ENCODE assay signal across 8 cellular contexts in genomic region chr10:58282615-58283014, GRCh38. TPM values are rescaled to one million over a fixed set of nuclear protein-coding genes. Genes with fewer than 3 reads are reported as not detected.
A peak's percentile ranks its signal among the peaks of the same experiment; 100 is the strongest.
DNase-seq lines count a peak whose midpoint lies in the region; ATAC-seq and TF ChIP-seq lines count a peak whose summit lies in the region.

No MANE protein-coding gene starts in this region.

- H3K36me3 ChIP-seq in upper lobe of left lung, result peaks cover 0 to 7% (median 0%) of the 10 kb centered on the region in 4 donors
- peaks cover 3% of the 10 kb centered on the region for H3K36me3 ChIP-seq in suprapubic skin

- H3K36me3 Mint-ChIP-seq in activated naive CD8-positive, alpha-beta T cell treated with anti-CD3 and anti-CD28 coated beads, Interleukin-2, amount 10 ng/mL, durations not matched to agents 7 days and 5 days, result peaks cover 23% of the 10 kb centered on the region

- H3K27me3 Mint-ChIP-seq in activated naive CD8-positive, alpha-beta T cell treated with anti-CD3 and anti-CD28 coated beads, Interleukin-2, amount 10 ng/mL, durations not matched to agents 7 days and 5 days, result no peaks in the 10 kb centered on the region

- H3K4me1 ChIP-seq in upper lobe of left lung (peaks cover 0 to 9% (median 5%) of the 10 kb centered on the region in 4 donors), suprapubic skin (peaks cover 26% of the 10 kb centered on the region)

- H3K9me3 ChIP-seq in upper lobe of left lung (no peaks in the 10 kb centered on the region), suprapubic skin (no peaks in the 10 kb centered on the region)

- WGBS in upper lobe of left lung, 2 donors, result 32 to 38% methylated on average over 3 of the region's 3 CpGs
- 54% methylated on average over 3 of the region's 3 CpGs for WGBS in suprapubic skin

- H3K27ac ChIP-seq in upper lobe of left lung (peak overlapping the region in 2 of 4 donors; percentile 26 to 35), suprapubic skin (no peak overlapping the region)

- peaks cover 24% of the 10 kb centered on the region for H3K4me1 Mint-ChIP-seq in activated naive CD8-positive, alpha-beta T cell treated with anti-CD3 and anti-CD28 coated beads, Interleukin-2, amount 10 ng/mL, durations not matched to agents 7 days and 5 days

- peak overlapping the region; percentile 57 for H3K4me3 Mint-ChIP-seq in activated naive CD8-positive, alpha-beta T cell treated with anti-CD3 and anti-CD28 coated beads, Interleukin-2, amount 10 ng/mL, durations not matched to agents 7 days and 5 days

- POLR2A ChIA-PET in GM10248 (lab: Yijun Ruan, JAX), result no interaction called here
- POLR2A ChIA-PET in activated naive CD8-positive, alpha-beta T cell treated with anti-CD3 and anti-CD28 coated beads, Interleukin-2, amount 10 ng/mL, durations not matched to agents 7 days and 5 days (lab: Charles Lee), result interaction anchor here (0.9 kb wide), 1 partner anchor 13 kb away, joined by 4 read pairs; the partner anchor contains the start of gene CISD1

- ATAC-seq in GM21423 (IDR thresholded peaks at IDR 0.05; ENCODE audit: unreplicated experiment), result peak; percentile 99
- peak; percentile 97 for ATAC-seq in HG03521 (IDR thresholded peaks at IDR 0.05; ENCODE audit: unreplicated experiment)
- peak; percentile 91 for ATAC-seq in activated naive CD8-positive, alpha-beta T cell treated with anti-CD3 and anti-CD28 coated beads, Interleukin-2, amount 10 ng/mL, durations not matched to agents 7 days and 5 days (ENCODE audit: low read depth)
- ATAC-seq in upper lobe of left lung (ENCODE audit: low FRiP score in 2 of 2), result peak; percentile 57 to 67

- TF ChIP-seq EP300 in upper lobe of left lung (IDR thresholded peaks at IDR 0.05) (no peak), suprapubic skin (IDR thresholded peaks at IDR 0.05) (no peak)

- H3K27ac Mint-ChIP-seq in activated naive CD8-positive, alpha-beta T cell treated with anti-CD3 and anti-CD28 coated beads, Interleukin-2, amount 10 ng/mL, durations not matched to agents 7 days and 5 days, result peak overlapping the region; percentile 81

- H3K27me3 ChIP-seq in upper lobe of left lung (no peaks in the 10 kb centered on the region), suprapubic skin (no peaks in the 10 kb centered on the region)

- TF ChIP-seq CTCF in GM10248 (IDR thresholded peaks at IDR 0.05; ENCODE audit: control extremely low read depth, extremely low read depth, low read depth, missing control alignments) (no peak), upper lobe of left lung (IDR thresholded peaks at IDR 0.05) (no peak), suprapubic skin (IDR thresholded peaks at IDR 0.05) (no peak)

- DNase-seq in GM10248 (ENCODE audit: extremely low spot score) (peak; percentile 61), upper lobe of left lung (no peak), SHP77 treated with DMSO at 0.1 percent for 48 hours (lab: John Stamatoyannopoulos, UW) (no peak), putamen (ENCODE audit: low spot score) (no peak), suprapubic skin (ENCODE audit: low spot score in 2 of 2) (no peak)
- no peak for DNase-seq in activated naive CD8-positive, alpha-beta T cell treated with anti-CD3 and anti-CD28 coated beads, Interleukin-2, amount 10 ng/mL, durations not matched to agents 7 days and 5 days

- CTCF ChIA-PET in GM10248 (lab: Yijun Ruan, JAX), result interaction anchor here (1.3 to 1.9 kb wide), 2 partner anchors 9 to 17 kb away, joined by 6 to 7 read pairs; no protein-coding TSS in a partner anchor

- H3K4me3 ChIP-seq in upper lobe of left lung (no peak overlapping the region), suprapubic skin (no peak overlapping the region)

- TF ChIP-seq POLR2A in upper lobe of left lung (IDR thresholded peaks at IDR 0.05) (no peak), suprapubic skin (IDR thresholded peaks at IDR 0.05) (no peak)

- H3K9me3 Mint-ChIP-seq in activated naive CD8-positive, alpha-beta T cell treated with anti-CD3 and anti-CD28 coated beads, Interleukin-2, amount 10 ng/mL, durations not matched to agents 7 days and 5 days, result no peaks in the 10 kb centered on the region

RNA-seq across cellular contexts. Expression of gene CISD1, which starts 13.7 kb away (rescaled TPM):
- total RNA-seq in activated naive CD8-positive, alpha-beta T cell treated with anti-CD3 and anti-CD28 coated beads, Interleukin-2, amount 10 ng/mL, durations not matched to agents 7 days and 5 days, result 10 to 100 TPM; 23.9 to 25.8 TPM
- total RNA-seq in upper lobe of left lung (10 to 100 TPM in 4 of 6 donors, 1 to 10 TPM in 2; 6.3 to 19.4 (median 13.8) TPM), suprapubic skin (10 to 100 TPM; 12.6 to 22.7 (median 18.2) TPM)

RNA-seq across cellular contexts. Expression of gene IPMK, which starts 14.9 kb away (rescaled TPM):
- 1 to 10 TPM; 6.7 to 7.0 TPM for total RNA-seq in activated naive CD8-positive, alpha-beta T cell treated with anti-CD3 and anti-CD28 coated beads, Interleukin-2, amount 10 ng/mL, durations not matched to agents 7 days and 5 days
- total RNA-seq in upper lobe of left lung (10 to 100 TPM in 1 of 6 donors, 1 to 10 TPM in 5; 2.6 to 10.7 (median 5.7) TPM), suprapubic skin (10 to 100 TPM; 11.2 to 16.6 (median 14.3) TPM)

RNA-seq across cellular contexts. Expression of gene UBE2D1, which starts 52.2 kb away (rescaled TPM):
- 10 to 100 TPM; 10.9 to 12.7 TPM for total RNA-seq in activated naive CD8-positive, alpha-beta T cell treated with anti-CD3 and anti-CD28 coated beads, Interleukin-2, amount 10 ng/mL, durations not matched to agents 7 days and 5 days
- total RNA-seq in upper lobe of left lung, result 10 to 100 TPM in 4 of 6 donors, 1 to 10 TPM in 2; 2.1 to 28.6 (median 16.4) TPM
- total RNA-seq in suprapubic skin, result 10 to 100 TPM in 2 of 4 donors, 1 to 10 TPM in 2; 8.3 to 11.5 (median 9.6) TPM
